ENCODE assay signal across 12 cellular contexts in genomic region chr20:41330343-41330720, GRCh38. TPM values are rescaled to one million over a fixed set of nuclear protein-coding genes. Genes with fewer than 3 reads are reported as not detected.
A peak's percentile ranks its signal among the peaks of the same experiment; 100 is the strongest.
DNase-seq lines count a peak whose midpoint lies in the region; ATAC-seq and TF ChIP-seq lines count a peak whose summit lies in the region.
"Had no signal": no experiment of that assay in that cellular context is flagged by ENCODE, and none has a peak within 500 bp of the region (broad histone marks: within the 10 kb centered on the region; RNA-seq: fewer than 3 reads in every experiment).

No MANE protein-coding gene starts in this region.

- peak overlapping the region; percentile 95; the same call in 2 of the 3 replicates for H2BK15ac ChIP-seq in IMR-90 (ENCODE audit: low read depth, low read length)

- no peaks in the 10 kb centered on the region for H3K79me2 ChIP-seq in ACC112 (ENCODE audit: control insufficient read depth, insufficient read depth, low read length, unreplicated experiment)
- H3K79me2 ChIP-seq in trophoblast cell (ENCODE audit: control insufficient read depth, insufficient read depth, low read length, poor library complexity) = no peaks in the 10 kb centered on the region
- H3K79me2 ChIP-seq in OCI-LY7 (ENCODE audit: insufficient read depth, low read depth, low read length) = no peaks in the 10 kb centered on the region

- H4K12ac ChIP-seq in trophoblast cell (ENCODE audit: low read depth, low read length) = no peak overlapping the region

- peak overlapping the region; percentile 92 for H2AK5ac ChIP-seq in IMR-90 (ENCODE audit: low read depth, low read length)
- H2AK5ac ChIP-seq in trophoblast cell (ENCODE audit: low read length) = no peak overlapping the region

- H3K36me3 ChIP-seq in ACC112 (ENCODE audit: insufficient read depth, low read length) (no peaks in the 10 kb centered on the region), IMR-90 (ENCODE audit: control insufficient read depth, insufficient read depth, low read length) (no peaks in the 10 kb centered on the region), trophoblast cell (ENCODE audit: control insufficient read depth in 1 of 2, insufficient read depth in 2 of 2, low read length in 2 of 2) (no peaks in the 10 kb centered on the region), OCI-LY7 (ENCODE audit: insufficient read depth, low read length) (no peaks in the 10 kb centered on the region)

- TF ChIP-seq RAD21 in IMR-90 (IDR thresholded peaks at IDR 0.05; ENCODE audit: low read length) = no peak

- peak overlapping the region; percentile 93 for H3K27ac ChIP-seq in ACC112 (ENCODE audit: low read depth, low read length)
- H3K27ac ChIP-seq in IMR-90 (ENCODE audit: insufficient read depth, low read length) = peak overlapping the region; percentile 91
- peak overlapping the region; percentile 69 for H3K27ac ChIP-seq in trophoblast cell (ENCODE audit: low read depth, low read length)
- no peak overlapping the region for H3K27ac ChIP-seq in OCI-LY7 (ENCODE audit: low read depth, low read length, poor library complexity, severe bottlenecking)

- CTCF ChIA-PET in IMR-90 (lab: Yijun Ruan, JAX) = no interaction called here
- CTCF ChIA-PET in OCI-LY7 (lab: Charles Lee; ENCODE audit: unreplicated experiment) = no interaction called here

- no peak for ATAC-seq in IMR-90 (ENCODE audit: low read depth)
- no peak for ATAC-seq in GM21526 (IDR thresholded peaks at IDR 0.05; ENCODE audit: low FRiP score, unreplicated experiment)

- H4K91ac ChIP-seq in IMR-90 (ENCODE audit: insufficient read depth, low read depth, low read length) (peak overlapping the region; percentile 97), trophoblast cell (ENCODE audit: low read depth, low read length) (peak overlapping the region; percentile 46)

- H4K5ac ChIP-seq in IMR-90 (ENCODE audit: low read depth, low read length) = peak overlapping the region; percentile 94

- peak overlapping the region; percentile 97 for H3K14ac ChIP-seq in IMR-90 (replicated peaks; ENCODE audit: low read depth, low read length)
- no peak overlapping the region for H3K14ac ChIP-seq in trophoblast cell (ENCODE audit: low read length)

- H3K9me1 ChIP-seq in IMR-90 (ENCODE audit: insufficient read depth, low read length) = peaks cover 13% of the 10 kb centered on the region

- no peaks in the 10 kb centered on the region for H3K27me3 ChIP-seq in ACC112 (ENCODE audit: insufficient read depth, low read length)
- no peaks in the 10 kb centered on the region for H3K27me3 ChIP-seq in IMR-90 (ENCODE audit: control insufficient read depth, insufficient read depth, low read length)
- H3K27me3 ChIP-seq in trophoblast cell (ENCODE audit: insufficient read depth, low read length) = no peaks in the 10 kb centered on the region

- H2BK12ac ChIP-seq in trophoblast cell (ENCODE audit: low read length) = no peak overlapping the region

- H3K9me2 ChIP-seq in OCI-LY7 (ENCODE audit: insufficient read depth, low read length) = no peaks in the 10 kb centered on the region

- no peak for TF ChIP-seq CTCF in IMR-90 (conservative IDR thresholded peaks at IDR 0.05; ENCODE audit: low read depth, low read length)
- TF ChIP-seq CTCF in OCI-LY7 (conservative IDR thresholded peaks at IDR 0.05; ENCODE audit: low read length) = no peak

- H3K56ac ChIP-seq in IMR-90 (ENCODE audit: extremely low read depth, insufficient read depth, low read length) = no peak overlapping the region

- H4K8ac ChIP-seq in IMR-90 (ENCODE audit: low read depth in 2 of 2, low read length in 2 of 2) (peak overlapping the region; percentile 86 to 98), trophoblast cell (ENCODE audit: low read depth, low read length) (no peak overlapping the region)

- H3K4me3 ChIP-seq in ACC112 (ENCODE audit: low read depth, low read length) (no peak overlapping the region), IMR-90 (ENCODE audit: insufficient read depth, low read depth, low read length) (no peak overlapping the region), trophoblast cell (ENCODE audit: low read depth, low read length) (no peak overlapping the region), OCI-LY7 (ENCODE audit: low read depth, low read length, poor library complexity, severe bottlenecking) (no peak overlapping the region)
- H3K4me3 ChIP-seq: GM12878 had no signal

- H3K4me1 ChIP-seq in ACC112 (ENCODE audit: control insufficient read depth, insufficient read depth, low read length, unreplicated experiment) (peaks cover 23% of the 10 kb centered on the region), IMR-90 (ENCODE audit: control insufficient read depth, insufficient read depth, low read length) (peaks cover 27% of the 10 kb centered on the region), trophoblast cell (ENCODE audit: control insufficient read depth in 1 of 2, insufficient read depth in 2 of 2, low read length in 2 of 2) (peaks cover 8 to 14% of the 10 kb centered on the region in 2 experiments), OCI-LY7 (ENCODE audit: insufficient read depth, low read length, poor library complexity, severe bottlenecking) (no peaks in the 10 kb centered on the region)

- H3K4me2 ChIP-seq in IMR-90 (ENCODE audit: low read depth, low read length) = no peak overlapping the region
- no peak overlapping the region for H3K4me2 ChIP-seq in trophoblast cell (ENCODE audit: low read length)
- no peak overlapping the region for H3K4me2 ChIP-seq in OCI-LY7 (ENCODE audit: low read length)

- H2AK9ac ChIP-seq in IMR-90 (replicated peaks; ENCODE audit: low read depth, low read length, poor library complexity) = peak overlapping the region; percentile 96

- no peaks in the 10 kb centered on the region for H3K9me3 ChIP-seq in IMR-90 (ENCODE audit: control insufficient read depth, insufficient read depth, low read length)
- H3K9me3 ChIP-seq in trophoblast cell (ENCODE audit: insufficient read depth, low read depth, low read length) = no peaks in the 10 kb centered on the region
- no peaks in the 10 kb centered on the region for H3K9me3 ChIP-seq in OCI-LY7 (ENCODE audit: low read length)

- H3K9ac ChIP-seq in IMR-90 (ENCODE audit: low read depth, low read length) (no peak overlapping the region), trophoblast cell (ENCODE audit: low read length) (no peak overlapping the region)

- intact Hi-C loops in IMR-90 (cut with micrococcal nuclease) = no loop called here
- intact Hi-C loops in OCI-LY7 (cut with micrococcal nuclease; ENCODE audit: unreplicated experiment) = no loop called here

- H3K79me1 ChIP-seq in IMR-90 (ENCODE audit: low read depth in 1 of 2, low read length in 2 of 2) (peaks cover 0 to 12% of the 10 kb centered on the region in 2 experiments; a peak in 1 of 4 replicates), trophoblast cell (ENCODE audit: low read length) (peaks cover 5% of the 10 kb centered on the region)

- BruUV-seq in IMR-90 (replicated peaks; lab: Mats Ljungman, UMichigan) = no TSS peak
- BruUV-seq in OCI-LY7 (replicated peaks; lab: Mats Ljungman, UMichigan) = no TSS peak

- H3K18ac ChIP-seq in IMR-90 (ENCODE audit: low read depth, low read length) (peak overlapping the region; percentile 85), trophoblast cell (ENCODE audit: low read length) (no peak overlapping the region)

- in situ Hi-C loops in IMR-90 (cut with MboI; ENCODE audit: low sequenced_read_pairs) = loop anchor here (5.0 kb wide), 1 partner anchor 98 kb away; no protein-coding TSS in a partner anchor

- H3K4ac ChIP-seq in IMR-90 (ENCODE audit: low read depth, low read length) (peak overlapping the region; percentile 99), trophoblast cell (ENCODE audit: low read depth, low read length) (no peak overlapping the region)

- H2BK120ac ChIP-seq in IMR-90 (ENCODE audit: low read depth, low read length) (peak overlapping the region; percentile 99), trophoblast cell (ENCODE audit: insufficient read depth, low read length, poor library complexity) (no peak overlapping the region)

- H2AFZ ChIP-seq in ACC112 (ENCODE audit: low read length, unreplicated experiment) = peak overlapping the region; percentile 63
- H2AFZ ChIP-seq in IMR-90 (replicated peaks; ENCODE audit: low read length, poor library complexity) = peak overlapping the region; percentile 84
- peak overlapping the region; percentile 17 for H2AFZ ChIP-seq in trophoblast cell (ENCODE audit: insufficient read depth, low read length, poor library complexity)
- H2AFZ ChIP-seq in OCI-LY7 (ENCODE audit: low read length) = no peak overlapping the region

- TF ChIP-seq POLR2A in IMR-90 (IDR thresholded peaks at IDR 0.05; ENCODE audit: low read depth, low read length) = no peak

- POLR2A ChIA-PET in IMR-90 (lab: Charles Lee; ENCODE audit: unreplicated experiment) (interaction anchor here (0.7 kb wide), 1 partner anchor 12 kb away, joined by 6 read pairs; no protein-coding TSS in a partner anchor), OCI-LY7 (lab: Charles Lee) (no interaction called here)

- peak; percentile 51 for DNase-seq in IMR-90
- peak; percentile 39 for DNase-seq in ecto neural progenitor cell (ENCODE audit: low spot score)
- peak; percentile 78 to 87 for DNase-seq in trophoblast cell
- no peak for DNase-seq in stimulated activated CD4-positive, alpha-beta T cell treated with anti-CD3 and anti-CD28 coated beads, Interleukin-1b, Interleukin-23, amount 100 ng/mL, for 48 hours
- DNase-seq in OCI-LY7 (ENCODE audit: low spot score) = no peak
- DNase-seq in activated CD4-positive, alpha-beta T cell treated with anti-CD3 and anti-CD28 coated beads for 4 hours = no peak
- DNase-seq: activated T-cell treated with anti-CD3 and anti-CD28 coated beads, Interleukin-2, amount 50 U/mL, for 72 hours; DMS79; effector CD4-positive, alpha-beta T cell had no signal

- H4K20me1 ChIP-seq in IMR-90 (ENCODE audit: insufficient read depth, low read length) (no peaks in the 10 kb centered on the region), OCI-LY7 (ENCODE audit: insufficient read depth, low read length) (no peaks in the 10 kb centered on the region)

- no CpG with 5 or more reads among the region's 5 CpGs for WGBS in IMR-90 (ENCODE audit: extremely low coverage in 2 of 2, insufficient read length in 1 of 2), 2 experiments
- WGBS in trophoblast cell (ENCODE audit: extremely low coverage, insufficient coverage, insufficient read length) = no CpG with 5 or more reads among the region's 5 CpGs

- H3K23ac ChIP-seq in IMR-90 (ENCODE audit: low read depth, low read length) = peak overlapping the region; percentile 97
- H3K23ac ChIP-seq in trophoblast cell (ENCODE audit: low read length) = no peak overlapping the region

- H2BK5ac ChIP-seq in IMR-90 (ENCODE audit: low read depth, low read length, poor library complexity, severe bottlenecking) = peak overlapping the region; percentile 93
- H2BK5ac ChIP-seq in trophoblast cell (ENCODE audit: low read depth, low read length, poor library complexity) = no peak overlapping the region

- H2BK20ac ChIP-seq in IMR-90 (ENCODE audit: low read depth, low read length) = peak overlapping the region; percentile 97

- dilution Hi-C loops in IMR-90 (cut with HindIII; ENCODE audit: low sequenced_read_pairs, unreplicated experiment) = no loop called here

RNA-seq across cellular contexts. Expression of gene LPIN3, which starts 10.3 kb away (rescaled TPM):
- 1.7 and 2.3 TPM in 2 replicates for total RNA-seq in IMR-90 (2012; rRNA removed)
- 6.1 and 8.3 TPM in 2 replicates for polyA plus RNA-seq in IMR-90 (2012; rRNA removed)
- polyA plus RNA-seq in IMR-90 (2012; cell fraction: cytosol; rRNA removed) = 1.7 and 3.0 TPM in 2 replicates
- 52.7 and 87.4 TPM in 2 replicates for polyA plus RNA-seq in IMR-90 (2012; cell fraction: nucleus; rRNA removed; ENCODE audit: low replicate concordance)
- 6.5 TPM in 2 replicates for polyA plus RNA-seq in trophoblast cell (2013)
- 0.19 and 0.51 TPM in 2 replicates for total RNA-seq in OCI-LY7 (2014; rRNA removed; shearing (Covaris generic))
- total RNA-seq in OCI-LY7 (2022) = 1.6 and 2.1 TPM in 2 replicates

RNA-seq across cellular contexts. Expression of gene ZHX3, which starts 12.8 kb away (rescaled TPM):
- 28.0 and 28.3 TPM in 2 replicates for total RNA-seq in IMR-90 (2012; rRNA removed)
- polyA plus RNA-seq in IMR-90 (2012; rRNA removed) = 22.0 and 25.0 TPM in 2 replicates
- polyA plus RNA-seq in IMR-90 (2012; cell fraction: cytosol; rRNA removed) = 11.2 and 16.4 TPM in 2 replicates
- polyA plus RNA-seq in IMR-90 (2012; cell fraction: nucleus; rRNA removed; ENCODE audit: low replicate concordance) = 13.8 and 21.1 TPM in 2 replicates
- 5.3 and 6.3 TPM in 2 replicates for polyA plus RNA-seq in trophoblast cell (2013)
- total RNA-seq in OCI-LY7 (2014; rRNA removed; shearing (Covaris generic)) = 5.8 and 6.4 TPM in 2 replicates
- total RNA-seq in OCI-LY7 (2022) = 16.9 and 21.7 TPM in 2 replicates

RNA-seq across cellular contexts. Expression of gene EMILIN3, which starts 36.3 kb away (rescaled TPM):
- under 0.01 TPM in 2 replicates for total RNA-seq in IMR-90 (2012; rRNA removed)
- 0.07 and 0.16 TPM in 2 replicates for polyA plus RNA-seq in IMR-90 (2012; rRNA removed)
- polyA plus RNA-seq in IMR-90 (2012; cell fraction: cytosol; rRNA removed) = 0.04 and 0.15 TPM in 2 replicates
- polyA plus RNA-seq in IMR-90 (2012; cell fraction: nucleus; rRNA removed; ENCODE audit: low replicate concordance) = 0.02 and 0.10 TPM in 2 replicates
- 0.34 and 0.37 TPM in 2 replicates for polyA plus RNA-seq in trophoblast cell (2013)
- total RNA-seq in OCI-LY7 (2014; rRNA removed; shearing (Covaris generic)) = not detected in 2 replicates
- total RNA-seq in OCI-LY7 (2022) = not detected in 2 replicates
- total RNA-seq: activated T-cell treated with anti-CD3 and anti-CD28 coated beads, Interleukin-2, amount 50 U/mL, for 72 hours; GM12878 had no signal
- polyA plus RNA-seq: GM12878 had no signal

Comparison
In these comparisons a context has a peak if more than half of its experiments do, and no peak if none do; other contexts are left out.
1. DNase-seq: peak in IMR-90 (single experiment), ecto neural progenitor cell (single experiment) and trophoblast cell (2 of 2); none in stimulated activated CD4-positive, alpha-beta T cell treated with anti-CD3 and anti-CD28 coated beads, Interleukin-1b, Interleukin-23, amount 100 ng/mL, for 48 hours (single experiment), OCI-LY7 (single experiment) and activated CD4-positive, alpha-beta T cell treated with anti-CD3 and anti-CD28 coated beads for 4 hours (0 of 2).